Comparison of ENCODE assay signal across 8 cellular contexts in genomic region chr14:105093426-105094192, GRCh38. TPM values are rescaled to one million over a fixed set of nuclear protein-coding genes. Genes with fewer than 3 reads are reported as not detected.
DNase-seq lines count a peak whose midpoint lies in the region; ATAC-seq and TF ChIP-seq lines count a peak whose summit lies in the region.

No MANE protein-coding gene starts in this region.

- no peaks in the 10 kb centered on the region for H3K36me3 Mint-ChIP-seq in activated naive CD4-positive, alpha-beta T cell treated with anti-CD3 and anti-CD28 coated beads for 36 hours (ENCODE audit: low read depth)

- no peaks in the 10 kb centered on the region for H3K9me3 Mint-ChIP-seq in activated naive CD4-positive, alpha-beta T cell treated with anti-CD3 and anti-CD28 coated beads for 36 hours

- H3K36me3 ChIP-seq in Peyer's patch, result no peaks in the 10 kb centered on the region
- H3K36me3 ChIP-seq in urinary bladder (ENCODE audit: insufficient read depth), result no peaks in the 10 kb centered on the region

- H3K4me3 ChIP-seq in Peyer's patch, result peak overlapping the region; percentile 68 to 92 (median 80)
- peak overlapping the region; percentile 58 for H3K4me3 ChIP-seq in urinary bladder (ENCODE audit: low read depth, low read length)

- H3K27ac ChIP-seq in Peyer's patch, result peak overlapping the region; percentile 84 to 100 (median 94)
- peak overlapping the region; percentile 84 for H3K27ac ChIP-seq in urinary bladder (ENCODE audit: low read depth)

- ATAC-seq in HG03066 (IDR thresholded peaks at IDR 0.05; ENCODE audit: low read depth, unreplicated experiment) (peak; percentile 63), Right ventricle myocardium inferior (peak; percentile 43)

- H3K4me3 Mint-ChIP-seq in activated naive CD4-positive, alpha-beta T cell treated with anti-CD3 and anti-CD28 coated beads for 36 hours, result peak overlapping the region; percentile 76

- H3K9me3 ChIP-seq in Peyer's patch, result no peaks in the 10 kb centered on the region

- H3K27ac Mint-ChIP-seq in activated naive CD4-positive, alpha-beta T cell treated with anti-CD3 and anti-CD28 coated beads for 36 hours, result peak overlapping the region; percentile 59

- no peaks in the 10 kb centered on the region for H3K27me3 Mint-ChIP-seq in activated naive CD4-positive, alpha-beta T cell treated with anti-CD3 and anti-CD28 coated beads for 36 hours (ENCODE audit: low read depth)

- CTCF ChIA-PET in activated naive CD4-positive, alpha-beta T cell treated with anti-CD3 and anti-CD28 coated beads for 36 hours (lab: Charles Lee), result interaction anchor here (0.7 to 1.2 kb wide), 2 partner anchors 9 to 94 kb away, joined by 4 to 5 read pairs; no protein-coding TSS in a partner anchor

- H3K4me1 ChIP-seq in Peyer's patch (peaks cover 0 to 41% (median 9%) of the 10 kb centered on the region in 4 donors), urinary bladder (ENCODE audit: insufficient read depth) (no peaks in the 10 kb centered on the region)

- TF ChIP-seq POLR2A in Peyer's patch (IDR thresholded peaks at IDR 0.05), result peak in 1 of 2 donors; percentile 64

- WGBS in urinary bladder, result 1% methylated on average over 77 of the region's 77 CpGs

- TF ChIP-seq CTCF in Peyer's patch (IDR thresholded peaks at IDR 0.05), result peak in 5 of 6 experiments; percentile 9 to 57 (median 37)

- intact Hi-C loops in activated naive CD4-positive, alpha-beta T cell treated with anti-CD3 and anti-CD28 coated beads for 36 hours (cut with micrococcal nuclease), result loop anchor here (5.0 kb wide), 3 partner anchors 74 to 109 kb away; partner anchors contain the start of genes JAG2 and NUDT14
- intact Hi-C loops in Right ventricle myocardium inferior (cut with DNase I), result loop anchor here (5.0 to 10.0 kb wide), 5 partner anchors 59 to 381 kb away; partner anchors contain the start of genes CRIP2 and JAG2
- intact Hi-C loops in posterior cingulate gyrus (cut with DNase I), result loop anchor here (5.0 kb wide), 1 partner anchor 74 kb away; the partner anchor contains the start of gene JAG2

- DNase-seq in DMS153 (lab: John Stamatoyannopoulos, UW), result peak; percentile 9
- no peak for DNase-seq in DMS153 treated with DMSO at 0.1 percent for 48 hours (lab: John Stamatoyannopoulos, UW; ENCODE audit: unreplicated experiment)
- peak; percentile 78 to 92 (median 89) for DNase-seq in Peyer's patch
- DNase-seq in activated naive CD4-positive, alpha-beta T cell treated with anti-CD3 and anti-CD28 coated beads for 36 hours, result peak; percentile 82
- DNase-seq in Right ventricle myocardium inferior (ENCODE audit: missing footprints), result peak; percentile 83
- DNase-seq in posterior cingulate gyrus, result peak in 8 of 10 donors; percentile 56 to 95 (median 64)

- no peaks in the 10 kb centered on the region for H3K27me3 ChIP-seq in Peyer's patch

- peaks cover 11% of the 10 kb centered on the region for H3K4me1 Mint-ChIP-seq in activated naive CD4-positive, alpha-beta T cell treated with anti-CD3 and anti-CD28 coated beads for 36 hours (ENCODE audit: low read depth)

RNA-seq across cellular contexts. Expression of gene GPR132, which starts 28.4 kb away (rescaled TPM):
- 10 to 100 TPM in 1 of 4 donors, 1 to 10 TPM in 3; 1.5 to 29.7 (median 4.2) TPM for total RNA-seq in Peyer's patch
- 10 to 100 TPM; 11.3 to 15.3 TPM for total RNA-seq in activated naive CD4-positive, alpha-beta T cell treated with anti-CD3 and anti-CD28 coated beads for 36 hours
- 0.89 TPM for total RNA-seq in Right ventricle myocardium inferior
- total RNA-seq in urinary bladder, result 1.7 TPM
- 1.3 TPM for polyA plus RNA-seq in urinary bladder
